ENCODE assay signal across 19 cellular contexts in genomic region chr2:105082107-105082506, GRCh38. TPM values are rescaled to one million over a fixed set of nuclear protein-coding genes. Genes with fewer than 3 reads are reported as not detected.
DNase-seq lines count a peak whose midpoint lies in the region; ATAC-seq, FAIRE-seq and TF ChIP-seq lines count a peak whose summit lies in the region.
"Had no signal": no experiment of that assay in that cellular context is flagged by ENCODE, and none has a peak within 500 bp of the region (broad histone marks: within the 10 kb centered on the region; RNA-seq: fewer than 3 reads in every experiment).

No MANE protein-coding gene starts in this region.

- H3K4me3 ChIP-seq in A673 (ENCODE audit: low read depth, low read length, poor library complexity, severe bottlenecking) (no peak overlapping the region), neural progenitor cell (no peak overlapping the region), PC-3 (ENCODE audit: low read length) (no peak overlapping the region)
- H3K4me3 ChIP-seq: BLaER1 treated with 17β-estradiol and CSF1 and Interleukin-3, amounts not matched to agents 10 nM and 100 nM; GM12878; GM23248; HAP-1 had no signal

- H2AFZ ChIP-seq in neural progenitor cell (replicated peaks) (no peak overlapping the region), PC-3 (ENCODE audit: low read length) (no peak overlapping the region)
- H2AFZ ChIP-seq: GM23248 had no signal

- peaks cover 2% of the 10 kb centered on the region for H3K36me3 Mint-ChIP-seq in neural progenitor cell

- peak overlapping the region; percentile 38 for H3K27ac Mint-ChIP-seq in neural progenitor cell
- H3K27ac Mint-ChIP-seq: B cell; CD8-positive, alpha-beta T cell had no signal

- H3K9me3 Mint-ChIP-seq in neural progenitor cell: no peaks in the 10 kb centered on the region
- H3K9me3 Mint-ChIP-seq: CD8-positive, alpha-beta T cell had no signal

- BruUV-seq in A673 (replicated peaks; lab: Mats Ljungman, UMichigan) (no TSS peak), PC-3 (replicated peaks; lab: Mats Ljungman, UMichigan) (no TSS peak)

- peaks cover 54% of the 10 kb centered on the region for H3K4me1 ChIP-seq in A673 (ENCODE audit: insufficient read depth, low read length, poor library complexity, severe bottlenecking)
- peaks cover 13% of the 10 kb centered on the region for H3K4me1 ChIP-seq in neural progenitor cell
- H3K4me1 ChIP-seq in PC-3 (ENCODE audit: insufficient read depth, low read length): peaks cover 7% of the 10 kb centered on the region; the same call in 1 of the 2 replicates

- H3K36me3 ChIP-seq in A673 (ENCODE audit: insufficient read depth, low read length, poor library complexity, severe bottlenecking) (no peaks in the 10 kb centered on the region), neural progenitor cell (no peaks in the 10 kb centered on the region), PC-3 (ENCODE audit: low read depth, low read length) (no peaks in the 10 kb centered on the region)
- H3K36me3 ChIP-seq: HAP-1 had no signal

- H4K20me1 ChIP-seq in neural progenitor cell (ENCODE audit: low read depth) (peaks cover 4% of the 10 kb centered on the region), PC-3 (ENCODE audit: low read length) (no peaks in the 10 kb centered on the region)
- H4K20me1 ChIP-seq: BLaER1 treated with 17β-estradiol and CSF1 and Interleukin-3, amounts not matched to agents 10 nM and 100 nM had no signal

- H3K4me1 Mint-ChIP-seq in neural progenitor cell: peaks cover 32% of the 10 kb centered on the region
- H3K4me1 Mint-ChIP-seq: B cell had no signal

- no peak for ATAC-seq in esophagus mucosa
- ATAC-seq in HG02852 (IDR thresholded peaks at IDR 0.05; ENCODE audit: unreplicated experiment): no peak
- no peak for ATAC-seq in PC-3
- ATAC-seq: CD8-positive, alpha-beta T cell; GM12878 had no signal

- no peaks in the 10 kb centered on the region for H3K79me2 ChIP-seq in neural progenitor cell (ENCODE audit: low read depth)
- H3K79me2 ChIP-seq in PC-3 (ENCODE audit: low read length): no peaks in the 10 kb centered on the region

- peak; percentile 32 for FAIRE-seq in urothelium cell line (lab: Jason Lieb, UNC)
- FAIRE-seq: GM12878 had no signal

- H3K4me3 Mint-ChIP-seq in neural progenitor cell: no peak overlapping the region
- H3K4me3 Mint-ChIP-seq: B cell; CD8-positive, alpha-beta T cell had no signal

- intact Hi-C loops in A673 (cut with micrococcal nuclease; ENCODE audit: unreplicated experiment): loop anchor here (10.0 kb wide), 1 partner anchor 227 kb away; the partner anchor contains the start of gene POU3F3
- intact Hi-C loops in PC-3 (cut with micrococcal nuclease): no loop called here

- no peaks in the 10 kb centered on the region for H3F3A ChIP-seq in neural progenitor cell (ENCODE audit: low read depth)
- no peaks in the 10 kb centered on the region for H3F3A ChIP-seq in PC-3 (ENCODE audit: low read length, unreplicated experiment)

- H3K27me3 Mint-ChIP-seq in neural progenitor cell (ENCODE audit: insufficient read depth, low read depth): no peaks in the 10 kb centered on the region
- H3K27me3 Mint-ChIP-seq: B cell had no signal

- H3K27ac ChIP-seq in A673 (ENCODE audit: low read depth, low read length, poor library complexity, severe bottlenecking) (peak overlapping the region; percentile 40), neural progenitor cell (no peak overlapping the region), PC-3 (ENCODE audit: low read length) (no peak overlapping the region)
- H3K27ac ChIP-seq: 22Rv1; BLaER1 treated with 17β-estradiol and CSF1 and Interleukin-3, amounts not matched to agents 10 nM and 100 nM; GM23248; HL-60 had no signal

- DNase-seq in A673 (ENCODE audit: low spot score): peak; percentile 26
- DNase-seq in left kidney (ENCODE audit: low read depth, low spot score): peak; percentile 33
- DNase-seq in neural progenitor cell (ENCODE audit: low spot score): no peak
- no peak for DNase-seq in urothelium cell line (ENCODE audit: low spot score)
- no peak for DNase-seq in PC-3
- DNase-seq: CD8-positive, alpha-beta T cell; COR-L47; DMS 273 treated with DMSO at 0.1 percent for 48 hours; DMS53; DND-41; GM23248 had no signal

- H3K27me3 ChIP-seq in A673 (replicated peaks; ENCODE audit: insufficient read depth, low read depth, low read length, poor library complexity) (no peaks in the 10 kb centered on the region), neural progenitor cell (no peaks in the 10 kb centered on the region), PC-3 (ENCODE audit: low read length) (no peaks in the 10 kb centered on the region)
- H3K27me3 ChIP-seq: BLaER1 treated with 17β-estradiol and CSF1 and Interleukin-3, amounts not matched to agents 10 nM and 100 nM had no signal

- TF ChIP-seq CTCF in A673 (conservative IDR thresholded peaks at IDR 0.05; ENCODE audit: low read depth, low read length) (no peak), neural progenitor cell (IDR thresholded peaks at IDR 0.05) (no peak), PC-3 (conservative IDR thresholded peaks at IDR 0.05; ENCODE audit: low read depth, low read length) (no peak)

- CTCF ChIA-PET in A673 (lab: Charles Lee): no interaction called here
- CTCF ChIA-PET in PC-3 (lab: Charles Lee): no interaction called here

- POLR2A ChIA-PET in A673 (lab: Charles Lee; ENCODE audit: low non-redundant PET) (no interaction called here), PC-3 (lab: Charles Lee; ENCODE audit: unreplicated experiment) (no interaction called here)

- no peaks in the 10 kb centered on the region for H3K9me2 ChIP-seq in PC-3 (replicated peaks; ENCODE audit: low read length)

- no peak overlapping the region for H3K4me2 ChIP-seq in neural progenitor cell
- no peak overlapping the region for H3K4me2 ChIP-seq in PC-3 (ENCODE audit: low read length)
- H3K4me2 ChIP-seq: BLaER1 treated with 17β-estradiol and CSF1 and Interleukin-3, amounts not matched to agents 10 nM and 100 nM had no signal

- H3K9ac ChIP-seq in neural progenitor cell: no peak overlapping the region
- no peak overlapping the region for H3K9ac ChIP-seq in PC-3 (ENCODE audit: low read length)
- H3K9ac ChIP-seq: BLaER1 treated with 17β-estradiol and CSF1 and Interleukin-3, amounts not matched to agents 10 nM and 100 nM; GM23248 had no signal

- H3K9me3 ChIP-seq in A673 (ENCODE audit: low read depth, low read length, poor library complexity, severe bottlenecking) (no peaks in the 10 kb centered on the region), neural progenitor cell (ENCODE audit: low read depth) (no peaks in the 10 kb centered on the region), PC-3 (ENCODE audit: low read length) (no peaks in the 10 kb centered on the region)
- H3K9me3 ChIP-seq: BLaER1 treated with 17β-estradiol and CSF1 and Interleukin-3, amounts not matched to agents 10 nM and 100 nM; HAP-1 had no signal

RNA-seq across cellular contexts. Expression of gene MRPS9, which starts 44.2 kb away (rescaled TPM):
- total RNA-seq in A673 (2021) (55.4 and 57.9 TPM in 2 replicates), neural progenitor cell (ENCODE audit: low replicate concordance) (61.4 and 78.0 TPM in 2 replicates), esophagus mucosa (21.2 TPM), PC-3 (2014; rRNA removed) (59.7 and 64.0 TPM in 2 replicates)

Comparison
In these comparisons a context has a peak if more than half of its experiments do, and no peak if none do; other contexts are left out.
1. DNase-seq: peak in A673 (single experiment) and left kidney (single experiment); none in neural progenitor cell (single experiment), urothelium cell line (single experiment) and PC-3 (single experiment).